In the genomic region with DNA sequence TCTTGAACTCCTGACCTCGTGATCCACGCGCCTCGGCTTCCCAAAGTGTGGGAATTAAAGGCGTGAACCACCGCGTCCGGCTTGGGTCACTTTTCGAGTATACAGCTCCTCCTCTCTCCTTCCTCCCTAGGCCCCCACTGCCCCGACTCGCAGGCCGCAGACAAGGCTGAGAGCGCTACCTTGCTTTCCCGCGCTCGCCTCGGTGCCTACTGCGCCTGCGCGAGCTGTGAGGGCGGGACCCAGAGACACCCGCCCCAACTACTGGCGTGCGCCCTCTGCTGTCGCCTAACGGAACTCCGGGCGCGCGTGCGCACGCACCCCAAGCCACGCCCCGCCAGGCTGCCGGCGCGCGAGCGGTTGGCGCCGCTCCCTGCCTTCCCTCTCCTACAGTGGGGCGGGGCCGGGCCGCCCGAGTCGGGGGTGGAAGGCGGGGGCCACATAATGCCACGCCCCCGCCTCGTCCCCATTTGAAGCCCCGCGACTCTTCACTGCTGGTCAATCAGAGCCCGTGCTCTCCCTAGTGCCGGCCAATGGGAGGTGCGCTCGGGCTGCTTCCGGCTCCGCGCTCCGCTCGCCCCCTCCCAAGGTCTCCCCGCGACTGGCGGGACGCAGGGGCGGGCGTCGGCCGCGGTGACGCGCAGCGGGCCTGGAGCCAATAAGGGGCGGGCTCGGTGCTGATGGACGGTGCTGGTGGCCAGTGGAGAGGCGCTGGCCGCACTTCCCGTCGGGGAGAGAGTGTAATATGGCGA, we compare ENCODE assay signal across 8 cellular contexts. TPM values are rescaled to one million over a fixed set of nuclear protein-coding genes. Genes with fewer than 3 reads are reported as not detected.
DNase-seq lines count a peak whose midpoint lies in the region; ATAC-seq lines count a peak whose summit lies in the region.

RAB8A (plus strand) TSS at position 730 of the 749 bp plus-strand sequence; CDS start at position 743, 13 bp downstream.

- H3K4me1 ChIP-seq in HUES48 (ENCODE audit: control insufficient read depth, insufficient read depth, low read length) (peaks cover 8% of the 10 kb centered on the region; the same call in 1 of the 2 replicates), NT2/D1 (ENCODE audit: insufficient read depth, insufficient read length) (peaks cover 20% of the 10 kb centered on the region), endocrine pancreas (ENCODE audit: control insufficient read depth, insufficient read depth, low read length) (no peaks in the 10 kb centered on the region), mesendoderm (ENCODE audit: control insufficient read depth, low read depth, low read length) (peaks cover 4% of the 10 kb centered on the region)

- H2AK5ac ChIP-seq in mesendoderm (ENCODE audit: low read length) = no peak within 1 kb of the TSS

- H2BK120ac ChIP-seq in mesendoderm (ENCODE audit: low read depth, low read length) = no peak within 1 kb of the TSS

- H3K4me2 ChIP-seq in mesendoderm (ENCODE audit: low read length) = peak within 1 kb of the TSS; percentile 55

- peak within 1 kb of the TSS; percentile 16 for H3K18ac ChIP-seq in mesendoderm (ENCODE audit: low read length)

- peak within 1 kb of the TSS; percentile 83 for H3K9ac ChIP-seq in HUES48 (ENCODE audit: low read depth, low read length)
- peak within 1 kb of the TSS; percentile 98 for H3K9ac ChIP-seq in NT2/D1 (ENCODE audit: insufficient read length, low read depth)
- H3K9ac ChIP-seq in endocrine pancreas (ENCODE audit: control insufficient read depth, insufficient read depth, low read length) = peak within 1 kb of the TSS; percentile 74
- H3K9ac ChIP-seq in mesendoderm (ENCODE audit: low read length) = peak within 1 kb of the TSS; percentile 86

- peak within 1 kb of the TSS; percentile 92 for H3K4me3 Mint-ChIP-seq in activated CD8-positive, alpha-beta memory T cell treated with anti-CD3 and anti-CD28 coated beads, Interleukin-2, amount 10 ng/mL, durations not matched to agents 7 days and 5 days

- no peaks in the 10 kb centered on the region for H3K27me3 Mint-ChIP-seq in activated CD8-positive, alpha-beta memory T cell treated with anti-CD3 and anti-CD28 coated beads, Interleukin-2, amount 10 ng/mL, durations not matched to agents 7 days and 5 days

- CTCF ChIA-PET in activated CD8-positive, alpha-beta memory T cell treated with anti-CD3 and anti-CD28 coated beads, Interleukin-2, amount 10 ng/mL, durations not matched to agents 7 days and 5 days (lab: Charles Lee) = interaction anchor here (0.6 to 3.4 kb wide), 34 partner anchors 9 to 505 kb away, joined by 3 to 34 read pairs (median 5); partner anchors contain the start of genes FAM32A, HSH2D and TPM4

- peak within 1 kb of the TSS; percentile 97 for H3K27ac Mint-ChIP-seq in activated CD8-positive, alpha-beta memory T cell treated with anti-CD3 and anti-CD28 coated beads, Interleukin-2, amount 10 ng/mL, durations not matched to agents 7 days and 5 days

- H3K79me1 ChIP-seq in mesendoderm (ENCODE audit: low read length) = peaks cover 20% of the 10 kb centered on the region

- peak; percentile 91 for ATAC-seq in GM21390 (IDR thresholded peaks at IDR 0.05; ENCODE audit: unreplicated experiment)
- peak; percentile 94 for ATAC-seq in activated CD8-positive, alpha-beta memory T cell treated with anti-CD3 and anti-CD28 coated beads, Interleukin-2, amount 10 ng/mL, durations not matched to agents 7 days and 5 days

- peaks cover 26% of the 10 kb centered on the region for H3K36me3 Mint-ChIP-seq in activated CD8-positive, alpha-beta memory T cell treated with anti-CD3 and anti-CD28 coated beads, Interleukin-2, amount 10 ng/mL, durations not matched to agents 7 days and 5 days

- H3K4me1 Mint-ChIP-seq in activated CD8-positive, alpha-beta memory T cell treated with anti-CD3 and anti-CD28 coated beads, Interleukin-2, amount 10 ng/mL, durations not matched to agents 7 days and 5 days = peaks cover 40% of the 10 kb centered on the region

- no peak within 1 kb of the TSS for H2BK15ac ChIP-seq in mesendoderm (replicated peaks; ENCODE audit: low read depth)

- H3K4me3 ChIP-seq in HUES48 (ENCODE audit: low read depth, low read length) = peak within 1 kb of the TSS; percentile 84
- H3K4me3 ChIP-seq in NT2/D1 (ENCODE audit: insufficient read length, low read depth) = peak within 1 kb of the TSS; percentile 99
- peak within 1 kb of the TSS; percentile 66 for H3K4me3 ChIP-seq in endocrine pancreas (ENCODE audit: control insufficient read depth, insufficient read depth, low read length)
- H3K4me3 ChIP-seq in mesendoderm (ENCODE audit: low read length) = peak within 1 kb of the TSS; percentile 86

- H3K27ac ChIP-seq in HUES48 (ENCODE audit: low read depth, low read length) (peak within 1 kb of the TSS; percentile 82), mesendoderm (ENCODE audit: low read depth, low read length) (peak within 1 kb of the TSS; percentile 17)

- no peak within 1 kb of the TSS for H4K8ac ChIP-seq in mesendoderm (ENCODE audit: low read depth, low read length)

- H3K36me3 ChIP-seq in HUES48 (ENCODE audit: control insufficient read depth, insufficient read depth, low read length) = peaks cover 16% of the 10 kb centered on the region
- peaks cover 36% of the 10 kb centered on the region for H3K36me3 ChIP-seq in NT2/D1 (ENCODE audit: insufficient read depth, insufficient read length, low read length)
- H3K36me3 ChIP-seq in endocrine pancreas (ENCODE audit: control insufficient read depth, insufficient read depth, low read length) = no peaks in the 10 kb centered on the region
- no peaks in the 10 kb centered on the region for H3K36me3 ChIP-seq in mesendoderm (ENCODE audit: control insufficient read depth, insufficient read depth, low read length)

- peaks cover 28% of the 10 kb centered on the region for H3K79me2 ChIP-seq in mesendoderm (ENCODE audit: control insufficient read depth, insufficient read depth, low read length)

- peak within 1 kb of the TSS; percentile 94 for H3K56ac ChIP-seq in mesendoderm (ENCODE audit: low read length)

- H2BK5ac ChIP-seq in mesendoderm (ENCODE audit: low read length) = no peak within 1 kb of the TSS

- no peaks in the 10 kb centered on the region for H3K27me3 ChIP-seq in HUES48 (ENCODE audit: control insufficient read depth, insufficient read depth, low read length)
- no peaks in the 10 kb centered on the region for H3K27me3 ChIP-seq in NT2/D1 (ENCODE audit: insufficient read depth, insufficient read length)
- H3K27me3 ChIP-seq in endocrine pancreas (ENCODE audit: control insufficient read depth, insufficient read depth, low read length) = no peaks in the 10 kb centered on the region
- H3K27me3 ChIP-seq in mesendoderm (ENCODE audit: insufficient read depth, low read length, poor library complexity) = no peaks in the 10 kb centered on the region

- no CpG with 5 or more reads among the region's 81 CpGs for WGBS in mesendoderm (ENCODE audit: extremely low coverage, insufficient coverage, low lambda C conversion rate)

- no peak within 1 kb of the TSS for H4K5ac ChIP-seq in mesendoderm (ENCODE audit: low read length)

- H3K9me3 ChIP-seq in HUES48 (ENCODE audit: control insufficient read depth, insufficient read depth, low read length) (no peaks in the 10 kb centered on the region), NT2/D1 (ENCODE audit: insufficient read depth, low read length) (no peaks in the 10 kb centered on the region), endocrine pancreas (ENCODE audit: control insufficient read depth, low read length) (no peaks in the 10 kb centered on the region)

- DNase-seq in D341Med (ENCODE audit: low spot score) = peak; percentile 99
- peak; percentile 98 for DNase-seq in NT2/D1 (ENCODE audit: low read depth, low spot score)
- peak; percentile 99 for DNase-seq in activated CD8-positive, alpha-beta memory T cell treated with anti-CD3 and anti-CD28 coated beads, Interleukin-2, amount 10 ng/mL, durations not matched to agents 7 days and 5 days
- peak; percentile 100 for DNase-seq in mesendoderm
- DNase-seq in stimulated activated CD8-positive, alpha-beta memory T cell treated with anti-CD3 and anti-CD28 coated beads, Interleukin-15, amount 100 ng/mL, for 1 hour (ENCODE audit: low read depth) = peak; percentile 98

- H3K4ac ChIP-seq in mesendoderm (ENCODE audit: low read depth, low read length) = peak within 1 kb of the TSS; percentile 84

- no peaks in the 10 kb centered on the region for H3K9me3 Mint-ChIP-seq in activated CD8-positive, alpha-beta memory T cell treated with anti-CD3 and anti-CD28 coated beads, Interleukin-2, amount 10 ng/mL, durations not matched to agents 7 days and 5 days (ENCODE audit: low read depth)

- H3K23ac ChIP-seq in mesendoderm (ENCODE audit: low read length) = no peak within 1 kb of the TSS

RNA-seq across cellular contexts. Expression of gene RAB8A, which starts in this region (rescaled TPM):
- total RNA-seq in activated CD8-positive, alpha-beta memory T cell treated with anti-CD3 and anti-CD28 coated beads, Interleukin-2, amount 10 ng/mL, durations not matched to agents 7 days and 5 days = 100 to 1,000 TPM; 204 to 271 TPM
- polyA plus RNA-seq in mesendoderm (2013, experiment 1 of 2) = 61.3 TPM
- 61.3 TPM for polyA plus RNA-seq in mesendoderm (2013, experiment 2 of 2)

Comparison
In these comparisons a context has a peak if more than half of its experiments do, and no peak if none do; other contexts are left out.
1. Peak in every context shown above with its lines: DNase-seq, ATAC-seq, H3K4me3 ChIP-seq and H3K27ac ChIP-seq.